1 cellular context compared by ENCODE assay signal in the genomic region with DNA sequence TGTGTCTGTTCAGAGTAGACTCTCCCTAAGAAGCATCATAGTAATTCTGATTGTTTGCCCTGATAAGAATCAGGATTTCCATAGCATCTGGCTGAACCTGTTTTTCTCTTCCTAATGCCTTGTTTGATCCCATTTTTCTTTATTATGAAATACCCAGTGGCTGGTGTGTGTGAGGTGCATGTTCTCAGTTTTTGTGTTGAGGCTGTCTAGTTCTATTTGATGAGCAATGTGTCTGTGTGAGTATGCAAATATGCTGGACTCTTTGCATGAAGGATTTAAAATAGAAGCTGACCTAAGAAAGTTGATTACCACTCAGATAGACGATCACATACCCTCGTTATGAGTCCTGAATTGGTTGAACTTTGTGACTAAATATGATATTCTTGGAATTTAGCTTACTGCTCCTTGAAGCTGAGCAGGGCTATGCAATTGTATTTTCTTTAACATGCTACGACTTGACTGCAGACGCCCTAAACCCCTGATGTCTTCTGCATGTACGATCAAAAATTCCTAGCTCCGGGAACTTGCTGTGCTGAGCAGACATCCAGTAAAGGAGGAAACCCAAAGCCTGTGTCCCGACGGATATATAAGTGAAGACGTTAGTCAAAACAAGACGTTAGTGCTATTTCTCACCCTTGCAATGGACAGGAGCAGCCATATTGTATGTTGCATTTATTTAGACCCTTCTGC.
TF ChIP-seq lines count a peak whose summit lies in the region.

No MANE protein-coding gene starts in this region.

TF ChIP-seq in GM12878, 131 proteins besides CTCF, POLR2A, EP300 and RAD21:
- TF ChIP-seq POU2F2 (IDR thresholded peaks at IDR 0.05; ENCODE audit: borderline replicate concordance, low read depth, low read length) (peak; percentile 53; the same call in 1 of the 3 replicates), JUNB (IDR thresholded peaks at IDR 0.05) (peak; percentile 38; the same call in 1 of the 2 replicates), SUPT20H (IDR thresholded peaks at IDR 0.05; ENCODE audit: borderline replicate concordance, control insufficient read depth, low read depth, low read length) (no peak), NBN (IDR thresholded peaks at IDR 0.05) (0 out of 2 replicates have a peak, but pooled peaks have one; percentile 10), ZNF622 (IDR thresholded peaks at IDR 0.05) (no peak), ETV6 (conservative IDR thresholded peaks at IDR 0.05 in 1 of 2, IDR thresholded peaks at IDR 0.05 in 1 of 2; ENCODE audit: borderline replicate concordance in 1 of 2, low read depth in 1 of 2) (0 out of 4 replicates have a peak, but pooled peaks of 1 of the 2 experiments have one; percentile 4), SIX5 (IDR thresholded peaks at IDR 0.05; ENCODE audit: low read depth, low read length, severe bottlenecking) (no peak), MEF2A (IDR thresholded peaks at IDR 0.05; ENCODE audit: insufficient read depth, low read depth, low read length) (peak; percentile 62), KLF5 (IDR thresholded peaks at IDR 0.05; ENCODE audit: partially characterized antibody) (no peak), TARDBP (IDR thresholded peaks at IDR 0.05; ENCODE audit: borderline replicate concordance) (no peak), PAX8 (IDR thresholded peaks at IDR 0.05) (no peak), SREBF2 (IDR thresholded peaks at IDR 0.05; ENCODE audit: low read length) (no peak), ESRRA (IDR thresholded peaks at IDR 0.05; ENCODE audit: low read length) (no peak), ZNF217 (IDR thresholded peaks at IDR 0.05) (no peak), PRDM15 (CRISPR knock-in tag; IDR thresholded peaks at IDR 0.05) (no peak), IKZF2 (IDR thresholded peaks at IDR 0.05) (0 out of 4 replicates have a peak, but pooled peaks of 1 of the 2 experiments have one; percentile 2), BCL11A (IDR thresholded peaks at IDR 0.05; ENCODE audit: low read depth, low read length) (no peak), IKZF1 (conservative IDR thresholded peaks at IDR 0.05) (no peak), ATF7 (IDR thresholded peaks at IDR 0.05; ENCODE audit: low read depth) (peak; percentile 38; the same call in 1 of the 2 replicates), GABPA (IDR thresholded peaks at IDR 0.05; ENCODE audit: low read depth) (no peak), PBX3 (IDR thresholded peaks at IDR 0.05; ENCODE audit: insufficient replicate concordance, low read depth, low read length) (no peak), YY1 (IDR thresholded peaks at IDR 0.05; ENCODE audit: low read depth, low read length) (no peak)
- TF ChIP-seq, protein P1, sequence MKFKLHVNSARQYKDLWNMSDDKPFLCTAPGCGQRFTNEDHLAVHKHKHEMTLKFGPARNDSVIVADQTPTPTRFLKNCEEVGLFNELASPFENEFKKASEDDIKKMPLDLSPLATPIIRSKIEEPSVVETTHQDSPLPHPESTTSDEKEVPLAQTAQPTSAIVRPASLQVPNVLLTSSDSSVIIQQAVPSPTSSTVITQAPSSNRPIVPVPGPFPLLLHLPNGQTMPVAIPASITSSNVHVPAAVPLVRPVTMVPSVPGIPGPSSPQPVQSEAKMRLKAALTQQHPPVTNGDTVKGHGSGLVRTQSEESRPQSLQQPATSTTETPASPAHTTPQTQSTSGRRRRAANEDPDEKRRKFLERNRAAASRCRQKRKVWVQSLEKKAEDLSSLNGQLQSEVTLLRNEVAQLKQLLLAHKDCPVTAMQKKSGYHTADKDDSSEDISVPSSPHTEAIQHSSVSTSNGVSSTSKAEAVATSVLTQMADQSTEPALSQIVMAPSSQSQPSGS (IDR thresholded peaks at IDR 0.05; ENCODE audit: low read length) = peak; percentile 80
- TF ChIP-seq, protein P2, sequence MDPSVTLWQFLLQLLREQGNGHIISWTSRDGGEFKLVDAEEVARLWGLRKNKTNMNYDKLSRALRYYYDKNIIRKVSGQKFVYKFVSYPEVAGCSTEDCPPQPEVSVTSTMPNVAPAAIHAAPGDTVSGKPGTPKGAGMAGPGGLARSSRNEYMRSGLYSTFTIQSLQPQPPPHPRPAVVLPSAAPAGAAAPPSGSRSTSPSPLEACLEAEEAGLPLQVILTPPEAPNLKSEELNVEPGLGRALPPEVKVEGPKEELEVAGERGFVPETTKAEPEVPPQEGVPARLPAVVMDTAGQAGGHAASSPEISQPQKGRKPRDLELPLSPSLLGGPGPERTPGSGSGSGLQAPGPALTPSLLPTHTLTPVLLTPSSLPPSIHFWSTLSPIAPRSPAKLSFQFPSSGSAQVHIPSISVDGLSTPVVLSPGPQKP (IDR thresholded peaks at IDR 0.05; ENCODE audit: low read depth, low read length) = no peak
- TF ChIP-seq, protein P3, sequence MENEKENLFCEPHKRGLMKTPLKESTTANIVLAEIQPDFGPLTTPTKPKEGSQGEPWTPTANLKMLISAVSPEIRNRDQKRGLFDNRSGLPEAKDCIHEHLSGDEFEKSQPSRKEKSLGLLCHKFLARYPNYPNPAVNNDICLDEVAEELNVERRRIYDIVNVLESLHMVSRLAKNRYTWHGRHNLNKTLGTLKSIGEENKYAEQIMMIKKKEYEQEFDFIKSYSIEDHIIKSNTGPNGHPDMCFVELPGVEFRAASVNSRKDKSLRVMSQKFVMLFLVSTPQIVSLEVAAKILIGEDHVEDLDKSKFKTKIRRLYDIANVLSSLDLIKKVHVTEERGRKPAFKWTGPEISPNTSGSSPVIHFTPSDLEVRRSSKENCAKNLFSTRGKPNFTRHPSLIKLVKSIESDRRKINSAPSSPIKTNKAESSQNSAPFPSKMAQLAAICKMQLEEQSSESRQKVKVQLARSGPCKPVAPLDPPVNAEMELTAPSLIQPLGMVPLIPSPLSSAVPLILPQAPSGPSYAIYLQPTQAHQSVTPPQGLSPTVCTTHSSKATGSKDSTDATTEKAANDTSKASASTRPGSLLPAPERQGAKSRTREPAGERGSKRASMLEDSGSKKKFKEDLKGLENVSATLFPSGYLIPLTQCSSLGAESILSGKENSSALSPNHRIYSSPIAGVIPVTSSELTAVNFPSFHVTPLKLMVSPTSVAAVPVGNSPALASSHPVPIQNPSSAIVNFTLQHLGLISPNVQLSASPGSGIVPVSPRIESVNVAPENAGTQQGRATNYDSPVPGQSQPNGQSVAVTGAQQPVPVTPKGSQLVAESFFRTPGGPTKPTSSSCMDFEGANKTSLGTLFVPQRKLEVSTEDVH (IDR thresholded peaks at IDR 0.05; ENCODE audit: low read depth, partially characterized antibody) = no peak
